In the genomic region with DNA sequence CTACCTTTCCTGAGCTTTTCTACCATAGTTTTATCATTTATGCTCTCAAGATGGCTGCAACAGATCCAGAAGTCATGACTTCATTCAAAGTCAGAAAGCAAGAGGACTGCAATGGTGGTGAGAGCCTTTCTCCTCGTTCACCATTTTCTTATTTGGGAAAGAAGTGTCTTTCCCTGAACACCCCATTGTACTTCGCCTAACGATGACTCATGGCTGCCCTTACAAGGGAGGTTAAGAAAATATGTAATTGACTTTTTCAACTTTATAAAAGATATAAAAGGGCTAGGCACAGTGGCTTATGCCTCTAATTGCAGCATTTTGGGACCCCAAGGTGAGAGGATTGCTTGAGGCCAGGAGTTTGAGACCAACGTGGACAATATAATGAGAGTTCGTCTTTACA, we compare ENCODE assay signal across 17 cellular contexts.
"Had no signal": no experiment of that assay in that cellular context is flagged by ENCODE, and none has a peak within 500 bp of the region (broad histone marks: within the 10 kb centered on the region; RNA-seq: fewer than 3 reads in every experiment).

No MANE protein-coding gene starts in this region.

- H3K9me3 Mint-ChIP-seq: activated B cell treated with CpG ODN at 0.5 μM for 24 hours had no signal

- H3K27me3 Mint-ChIP-seq: activated B cell treated with CpG ODN at 0.5 μM for 24 hours; activated naive CD8-positive, alpha-beta T cell; natural killer cell treated with Interleukin-12 subunit alpha and Interleukin-12 subunit beta and Interleukin-15 and Interleukin-18, amount 100 ng/mL, for 72 hours; stimulated activated naive B cell treated with anti-CD40 and anti-IgM and Interleukin-4, amounts not matched to agents 10 μg/mL and 1 μg/mL and 100 μg/mL, for 72 hours had no signal

- H3K27ac Mint-ChIP-seq: activated B cell treated with CpG ODN at 0.5 μM for 24 hours; activated CD8-positive, alpha-beta T cell treated with anti-CD3 and anti-CD28 coated beads, Interleukin-2, amount 10 ng/mL, durations not matched to agents 7 days and 5 days; activated naive CD8-positive, alpha-beta T cell; activated T-cell treated with anti-CD3 and anti-CD28 coated beads, Interleukin-2, amount 50 U/mL, for 72 hours; natural killer cell treated with Interleukin-12 subunit alpha and Interleukin-12 subunit beta and Interleukin-15 and Interleukin-18, amount 100 ng/mL, for 72 hours; stimulated activated naive B cell treated with anti-CD40 and anti-IgM and Interleukin-4, amounts not matched to agents 10 μg/mL and 1 μg/mL and 100 μg/mL, for 72 hours; T-helper 2 cell treated with Interferon-gamma antibody and Interleukin-4, amounts not matched to agents 5 μg/mL and 100 μg/mL, for 36 hours had no signal

- ATAC-seq: activated CD8-positive, alpha-beta T cell treated with anti-CD3 and anti-CD28 coated beads, Interleukin-2, amount 10 ng/mL, durations not matched to agents 7 days and 5 days; activated T-cell treated with anti-CD3 and anti-CD28 coated beads, Interleukin-2, amount 50 U/mL, for 72 hours; esophagus mucosa; natural killer cell treated with Interleukin-12 subunit alpha and Interleukin-12 subunit beta and Interleukin-15 and Interleukin-18, amount 100 ng/mL, for 72 hours; stimulated activated naive B cell treated with anti-CD40 and anti-IgM and Interleukin-4, amounts not matched to agents 10 μg/mL and 1 μg/mL and 100 μg/mL, for 72 hours had no signal

- H3K4me3 Mint-ChIP-seq: activated B cell treated with CpG ODN at 0.5 μM for 24 hours; activated CD8-positive, alpha-beta T cell treated with anti-CD3 and anti-CD28 coated beads, Interleukin-2, amount 10 ng/mL, durations not matched to agents 7 days and 5 days; activated naive CD8-positive, alpha-beta T cell; activated T-cell treated with anti-CD3 and anti-CD28 coated beads, Interleukin-2, amount 50 U/mL, for 72 hours; natural killer cell treated with Interleukin-12 subunit alpha and Interleukin-12 subunit beta and Interleukin-15 and Interleukin-18, amount 100 ng/mL, for 72 hours; stimulated activated naive B cell treated with anti-CD40 and anti-IgM and Interleukin-4, amounts not matched to agents 10 μg/mL and 1 μg/mL and 100 μg/mL, for 72 hours; T-helper 2 cell treated with Interferon-gamma antibody and Interleukin-4, amounts not matched to agents 5 μg/mL and 100 μg/mL, for 36 hours had no signal

- H3K36me3 Mint-ChIP-seq: natural killer cell treated with Interleukin-12 subunit alpha and Interleukin-12 subunit beta and Interleukin-15 and Interleukin-18, amount 100 ng/mL, for 72 hours; stimulated activated naive B cell treated with anti-CD40 and anti-IgM and Interleukin-4, amounts not matched to agents 10 μg/mL and 1 μg/mL and 100 μg/mL, for 72 hours had no signal

- H3K4me1 Mint-ChIP-seq: activated B cell treated with CpG ODN at 0.5 μM for 24 hours; stimulated activated naive B cell treated with anti-CD40 and anti-IgM and Interleukin-4, amounts not matched to agents 10 μg/mL and 1 μg/mL and 100 μg/mL, for 72 hours had no signal

- DNase-seq: activated B cell treated with CpG ODN at 0.5 μM for 24 hours; activated CD4-positive, alpha-beta T cell treated with anti-CD3 and anti-CD28 coated beads for 48 hours; activated CD8-positive, alpha-beta memory T cell treated with anti-CD3 and anti-CD28 coated beads, Interleukin-2, amount 50 U/mL, for 4 hours; activated CD8-positive, alpha-beta T cell treated with anti-CD3 and anti-CD28 coated beads, Interleukin-2, amount 10 ng/mL, durations not matched to agents 7 days and 5 days; activated gamma-delta T cell; activated T-cell treated with anti-CD3 and anti-CD28 coated beads, Interleukin-2, amount 50 U/mL, for 72 hours; amniotic stem cell; posterior cingulate gyrus; retina; stimulated activated CD4-positive, alpha-beta T cell treated with anti-CD3 and anti-CD28 coated beads, Interleukin-4, amount 100 ng/mL, for 1 hour; stimulated activated naive B cell treated with anti-CD40 and anti-IgM and Interleukin-4, amounts not matched to agents 10 μg/mL and 1 μg/mL and 100 μg/mL, for 72 hours; substantia nigra; trophoblast cell had no signal
